8 cellular contexts compared by ENCODE assay signal in the genomic region with DNA sequence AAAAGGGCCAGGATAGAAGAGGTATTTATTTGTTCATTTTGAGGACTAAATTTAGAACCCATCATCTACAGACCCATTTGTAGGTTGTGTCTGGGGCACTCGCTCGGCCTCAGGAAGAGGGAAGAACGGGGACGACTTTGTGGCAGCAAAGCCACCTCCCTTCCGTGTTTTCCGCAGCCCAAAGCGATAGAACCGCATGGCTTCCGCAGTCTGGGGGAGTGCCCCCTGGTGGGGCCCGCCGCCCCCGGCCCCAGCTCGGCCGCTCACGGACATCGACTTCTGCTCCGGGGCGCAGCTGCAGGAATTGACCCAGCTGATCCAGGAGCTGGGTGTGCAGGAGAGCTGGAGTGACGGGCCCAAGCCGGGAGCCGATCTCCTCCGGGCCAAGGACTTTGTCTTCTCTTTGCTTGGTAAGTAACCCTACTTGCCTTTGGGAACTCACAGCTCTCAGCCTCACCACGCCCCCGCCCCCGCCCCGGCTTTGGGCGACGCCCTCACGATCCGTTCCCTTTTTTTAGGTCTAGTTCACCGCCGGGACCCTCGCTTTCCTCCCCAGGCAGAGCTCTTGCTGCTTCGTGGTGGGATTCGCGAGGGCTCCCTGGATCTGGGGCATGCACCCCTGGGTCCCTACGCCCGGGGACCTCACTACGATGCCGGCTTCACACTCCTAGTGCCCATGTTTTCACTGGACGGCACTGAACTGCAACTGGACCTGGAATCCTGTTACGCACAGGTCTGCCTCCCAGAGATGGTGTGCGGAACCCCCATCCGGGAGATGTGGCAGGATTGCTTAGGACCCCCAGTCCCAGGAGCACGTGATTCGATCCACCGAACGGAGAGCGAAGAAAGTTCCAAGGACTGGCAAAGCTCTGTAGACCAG.
A peak's percentile ranks its signal among the peaks of the same experiment; 100 is the strongest.
DNase-seq lines count a peak whose midpoint lies in the region; ATAC-seq lines count a peak whose summit lies in the region.

No MANE protein-coding gene starts in this region.

- H3K9me3 ChIP-seq in iPS-18a (ENCODE audit: control insufficient read depth, low read depth, low read length) = no peaks in the 10 kb centered on the region

- DNase-seq in DMS79 treated with DMSO at 0.1 percent for 48 hours (lab: John Stamatoyannopoulos, UW) = peak; percentile 19
- DNase-seq in DMS79 (lab: John Stamatoyannopoulos, UW) = no peak
- DNase-seq in SKM-1 (lab: John Stamatoyannopoulos, UW; ENCODE audit: unreplicated experiment) = peak; percentile 15
- peak; percentile 65 for DNase-seq in activated naive CD8-positive, alpha-beta T cell treated with anti-CD3 and anti-CD28 coated beads, Interleukin-2, amount 50 U/mL, for 24 hours
- DNase-seq in stimulated activated CD4-positive, alpha-beta T cell treated with anti-CD3 and anti-CD28 coated beads, Interleukin-15, amount 100 ng/mL, for 1 hour (ENCODE audit: low read depth in 1 of 2, low spot score in 1 of 2) = peak; percentile 32 to 40
- no peak for DNase-seq in dedifferentiated amniotic fluid mesenchymal stem cell (ENCODE audit: extremely low spot score)

- peaks cover 44% of the 10 kb centered on the region for H3K4me1 Mint-ChIP-seq in activated naive CD8-positive, alpha-beta T cell treated with anti-CD3 and anti-CD28 coated beads, Interleukin-2, amount 50 U/mL, for 24 hours

- peak overlapping the region; percentile 91 for H3K4me3 Mint-ChIP-seq in activated naive CD8-positive, alpha-beta T cell treated with anti-CD3 and anti-CD28 coated beads, Interleukin-2, amount 50 U/mL, for 24 hours

- H3K27me3 ChIP-seq in iPS-18a (ENCODE audit: control insufficient read depth, insufficient read depth, low read length) = peaks cover 43% of the 10 kb centered on the region

- H3K27ac ChIP-seq in iPS-18a (ENCODE audit: low read length) = no peak overlapping the region

- peak; percentile 22 for ATAC-seq in HG03196 (IDR thresholded peaks at IDR 0.05; ENCODE audit: unreplicated experiment)
- peak; percentile 25 for ATAC-seq in activated naive CD8-positive, alpha-beta T cell treated with anti-CD3 and anti-CD28 coated beads, Interleukin-2, amount 50 U/mL, for 24 hours

- peaks cover 23% of the 10 kb centered on the region for H3K27me3 Mint-ChIP-seq in activated naive CD8-positive, alpha-beta T cell treated with anti-CD3 and anti-CD28 coated beads, Interleukin-2, amount 50 U/mL, for 24 hours

- peak overlapping the region; percentile 95 for H3K27ac Mint-ChIP-seq in activated naive CD8-positive, alpha-beta T cell treated with anti-CD3 and anti-CD28 coated beads, Interleukin-2, amount 50 U/mL, for 24 hours

- peaks cover 4% of the 10 kb centered on the region for H3K36me3 Mint-ChIP-seq in activated naive CD8-positive, alpha-beta T cell treated with anti-CD3 and anti-CD28 coated beads, Interleukin-2, amount 50 U/mL, for 24 hours (ENCODE audit: low read depth)

- H3K36me3 ChIP-seq in iPS-18a (ENCODE audit: control insufficient read depth, low read depth, low read length) = no peaks in the 10 kb centered on the region

- H3K9me3 Mint-ChIP-seq in activated naive CD8-positive, alpha-beta T cell treated with anti-CD3 and anti-CD28 coated beads, Interleukin-2, amount 50 U/mL, for 24 hours = no peaks in the 10 kb centered on the region

- H3K4me1 ChIP-seq in iPS-18a (ENCODE audit: control insufficient read depth, low read depth, low read length) = peaks cover 15% of the 10 kb centered on the region

- peak overlapping the region; percentile 91 for H3K4me3 ChIP-seq in iPS-18a (ENCODE audit: low read length)

- peak overlapping the region; percentile 66 for H3K9ac ChIP-seq in iPS-18a (ENCODE audit: low read length)

Comparison
In these comparisons a context has a peak if more than half of its experiments do, and no peak if none do; other contexts are left out.
1. DNase-seq: peak in DMS79 treated with DMSO at 0.1 percent for 48 hours (single experiment), SKM-1 (single experiment), activated naive CD8-positive, alpha-beta T cell treated with anti-CD3 and anti-CD28 coated beads, Interleukin-2, amount 50 U/mL, for 24 hours (single experiment) and stimulated activated CD4-positive, alpha-beta T cell treated with anti-CD3 and anti-CD28 coated beads, Interleukin-15, amount 100 ng/mL, for 1 hour (2 of 2); none in DMS79 (single experiment) and dedifferentiated amniotic fluid mesenchymal stem cell (single experiment).